In the genomic region with DNA sequence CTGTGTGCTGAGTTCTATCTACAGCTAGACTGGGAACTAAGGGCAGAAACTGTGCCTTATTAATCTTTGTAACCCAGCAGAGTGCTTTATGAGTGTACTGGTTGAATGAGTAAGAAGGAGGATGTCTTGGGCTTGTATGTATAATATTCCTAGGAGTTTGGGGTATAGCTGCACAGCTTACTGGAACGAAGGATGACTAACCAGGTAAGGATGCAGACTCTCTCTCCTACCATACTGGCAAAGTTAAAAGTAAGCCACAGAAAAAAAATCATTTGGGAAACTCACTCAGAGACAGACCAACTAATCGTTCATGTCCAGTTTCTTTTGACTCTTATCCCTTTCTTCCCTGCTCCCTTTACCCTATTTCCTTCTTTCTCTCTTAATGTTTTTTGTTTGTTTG, we compare ENCODE assay signal across 14 cellular contexts. TPM values are rescaled to one million over a fixed set of nuclear protein-coding genes. Genes with fewer than 3 reads are reported as not detected.
DNase-seq lines count a peak whose midpoint lies in the region; FAIRE-seq and TF ChIP-seq lines count a peak whose summit lies in the region.
"Had no signal": no experiment of that assay in that cellular context is flagged by ENCODE, and none has a peak within 500 bp of the region (broad histone marks: within the 10 kb centered on the region; RNA-seq: fewer than 3 reads in every experiment).

No MANE protein-coding gene starts in this region.

- peak overlapping the region; percentile 85 for H3K27ac Mint-ChIP-seq in astrocyte (ENCODE audit: unreplicated experiment)
- H3K27ac Mint-ChIP-seq in Caco-2 (ENCODE audit: unreplicated experiment), result no peak overlapping the region

- H2AFZ ChIP-seq in astrocyte (ENCODE audit: low read depth, low read length), result peak overlapping the region; percentile 60

- DNase-seq in AG20443 (ENCODE audit: low spot score) (peak; percentile 42), astrocyte (ENCODE audit: low read depth) (peak; percentile 93), kidney glomerular epithelial cell (lab: John Stamatoyannopoulos, UW) (peak; percentile 91), Caco-2 (no peak), NCI-H69 (lab: John Stamatoyannopoulos, UW) (no peak), NK-92 (lab: John Stamatoyannopoulos, UW; ENCODE audit: unreplicated experiment) (no peak), esophagus squamous epithelium (lab: John Stamatoyannopoulos, UW) (no peak)
- DNase-seq: activated CD8-positive, alpha-beta memory T cell treated with anti-CD3 and anti-CD28 coated beads, Interleukin-2, amount 50 U/mL, for 48 hours; colonic mucosa; DMS79 treated with DMSO at 0.1 percent for 48 hours; NCI-H446; tibial artery had no signal

- H3K4me3 Mint-ChIP-seq in astrocyte (ENCODE audit: unreplicated experiment), result no peak overlapping the region
- no peak overlapping the region for H3K4me3 Mint-ChIP-seq in Caco-2 (ENCODE audit: unreplicated experiment)

- no peak for TF ChIP-seq CTCF in HEK293 (tag by site-specific recombination; IDR thresholded peaks at IDR 0.05)
- TF ChIP-seq CTCF in astrocyte (IDR thresholded peaks at IDR 0.05; ENCODE audit: insufficient read depth, low read depth, low read length), result no peak
- TF ChIP-seq CTCF in Caco-2 (IDR thresholded peaks at IDR 0.05; ENCODE audit: insufficient read depth in 1 of 2, low read depth in 1 of 2, low read length in 1 of 2, severe bottlenecking in 1 of 2, unreplicated experiment in 1 of 2), result no peak
- TF ChIP-seq CTCF in esophagus squamous epithelium (IDR thresholded peaks at IDR 0.05), result no peak

- peak overlapping the region; percentile 79 for H3K4me2 ChIP-seq in astrocyte (ENCODE audit: low read length)

- H3K36me3 ChIP-seq in HEK293 (ENCODE audit: control insufficient read depth in 2 of 2, insufficient read depth in 1 of 2, low read length in 2 of 2) (peaks cover 0 to 3% of the 10 kb centered on the region in 2 experiments; a peak in 1 of 3 replicates), astrocyte (ENCODE audit: insufficient read depth, low read length) (no peaks in the 10 kb centered on the region), Caco-2 (ENCODE audit: control insufficient read depth, insufficient read depth, low read length) (no peaks in the 10 kb centered on the region), esophagus squamous epithelium (no peaks in the 10 kb centered on the region)
- H3K36me3 ChIP-seq: colonic mucosa, ovary, tibial artery had no signal

- 51 to 75% methylated on average over 2 of the region's 2 CpGs for WGBS in esophagus squamous epithelium, 2 donors

- H3K9me3 ChIP-seq in HEK293 (ENCODE audit: control insufficient read depth, insufficient read depth, low read depth, low read length), result no peaks in the 10 kb centered on the region
- no peaks in the 10 kb centered on the region for H3K9me3 ChIP-seq in astrocyte (ENCODE audit: insufficient read depth, low read depth, low read length)
- H3K9me3 ChIP-seq in Caco-2, result no peaks in the 10 kb centered on the region
- H3K9me3 ChIP-seq in esophagus squamous epithelium, result no peaks in the 10 kb centered on the region
- H3K9me3 ChIP-seq: colonic mucosa, ovary, tibial artery had no signal

- peaks cover 3% of the 10 kb centered on the region for H4K20me1 ChIP-seq in astrocyte (ENCODE audit: insufficient read depth, low read length)

- no peaks in the 10 kb centered on the region for H3K4me1 ChIP-seq in HEK293 (ENCODE audit: control insufficient read depth, insufficient read depth, low read length)
- H3K4me1 ChIP-seq in astrocyte (ENCODE audit: insufficient read depth, low read length), result peaks cover 8% of the 10 kb centered on the region
- H3K4me1 ChIP-seq in Caco-2, result peaks cover 16% of the 10 kb centered on the region; the same call in 1 of the 2 replicates
- peaks cover 4 to 39% (median 6%) of the 10 kb centered on the region in 3 donors for H3K4me1 ChIP-seq in esophagus squamous epithelium
- H3K4me1 ChIP-seq: colonic mucosa had no signal

- peak; percentile 26 for FAIRE-seq in astrocyte (lab: Jason Lieb, UNC)

- TF ChIP-seq POLR2A in esophagus squamous epithelium (IDR thresholded peaks at IDR 0.05), result no peak

- H3K9ac ChIP-seq in astrocyte (ENCODE audit: low read length), result peak overlapping the region; percentile 26

- CTCF ChIA-PET in HEK293 (lab: Yijun Ruan, JAX) (interaction anchor here (0.7 kb wide), 1 partner anchor 37 kb away, joined by 3 read pairs; no protein-coding TSS in a partner anchor), Caco-2 (lab: Charles Lee) (interaction anchor here (0.9 kb wide), 1 partner anchor 24 kb away, joined by 3 read pairs; no protein-coding TSS in a partner anchor)

- H3K9me3 Mint-ChIP-seq in astrocyte (ENCODE audit: unreplicated experiment) (peaks cover 4% of the 10 kb centered on the region), Caco-2 (ENCODE audit: unreplicated experiment) (no peaks in the 10 kb centered on the region)

- no peak overlapping the region for H3K4me3 ChIP-seq in HEK293 (ENCODE audit: low read depth, low read length)
- no peak overlapping the region for H3K4me3 ChIP-seq in astrocyte (ENCODE audit: insufficient read depth, low read depth, low read length)
- no peak overlapping the region for H3K4me3 ChIP-seq in Caco-2 (ENCODE audit: low read depth, low read length)
- no peak overlapping the region for H3K4me3 ChIP-seq in esophagus squamous epithelium
- H3K4me3 ChIP-seq: colonic mucosa, ovary, tibial artery had no signal

- H3K27me3 ChIP-seq in astrocyte (ENCODE audit: insufficient read depth, low read length), result no peaks in the 10 kb centered on the region
- H3K27me3 ChIP-seq in Caco-2 (replicated peaks; ENCODE audit: control insufficient read depth, insufficient read depth, low read length), result no peaks in the 10 kb centered on the region
- H3K27me3 ChIP-seq in esophagus squamous epithelium, result no peaks in the 10 kb centered on the region
- H3K27me3 ChIP-seq: colonic mucosa, ovary, tibial artery had no signal

- intact Hi-C loops in Caco-2 (cut with micrococcal nuclease; ENCODE audit: unreplicated experiment), result no loop called here
- intact Hi-C loops in esophagus squamous epithelium (cut with DNase I), result no loop called here

- H3K79me2 ChIP-seq in astrocyte (ENCODE audit: insufficient read depth, low read length), result peaks cover 16% of the 10 kb centered on the region

- H3K4me1 Mint-ChIP-seq in astrocyte (ENCODE audit: low read depth, unreplicated experiment) (peaks cover 7% of the 10 kb centered on the region), Caco-2 (ENCODE audit: low read depth, unreplicated experiment) (peaks cover 11% of the 10 kb centered on the region)

- H3K36me3 Mint-ChIP-seq in astrocyte (ENCODE audit: low read depth, unreplicated experiment), result peaks cover 2% of the 10 kb centered on the region
- peaks cover 8% of the 10 kb centered on the region for H3K36me3 Mint-ChIP-seq in Caco-2 (ENCODE audit: insufficient read depth, unreplicated experiment)

- H3K27ac ChIP-seq in HEK293 (ENCODE audit: extremely low read depth, low read depth, low read length) (no peak overlapping the region), astrocyte (ENCODE audit: low read depth, low read length) (peak overlapping the region; percentile 52), esophagus squamous epithelium (no peak overlapping the region)
- H3K27ac ChIP-seq: colonic mucosa, ovary, tibial artery had no signal

- no TSS peak for BruUV-seq in Caco-2 (replicated peaks; lab: Mats Ljungman, UMichigan)

- H3K27me3 Mint-ChIP-seq in astrocyte (ENCODE audit: low read depth, unreplicated experiment), result no peaks in the 10 kb centered on the region
- H3K27me3 Mint-ChIP-seq in Caco-2 (ENCODE audit: insufficient read depth, unreplicated experiment), result no peaks in the 10 kb centered on the region

- POLR2A ChIA-PET in HEK293 (lab: Yijun Ruan, JAX) (interaction anchor here (5.2 kb wide), 1 partner anchor 25 kb away, joined by 40 read pairs; the partner anchor contains the start of gene UPF2), Caco-2 (lab: Charles Lee) (no interaction called here)

TF ChIP-seq in HEK293, 187 proteins besides CTCF, POLR2A, EP300 and RAD21:
- TF ChIP-seq ZNF155 (tag by site-specific recombination; IDR thresholded peaks at IDR 0.05) (no peak), INSM2 (tag by site-specific recombination; IDR thresholded peaks at IDR 0.05) (no peak), ZBTB17 (tag by site-specific recombination; IDR thresholded peaks at IDR 0.05) (0 out of 2 replicates have a peak, but pooled peaks have one; percentile 14), KLF16 (tag by site-specific recombination; IDR thresholded peaks at IDR 0.05) (no peak)

RNA-seq across cellular contexts. Expression of gene DHTKD1, which starts 1.4 kb away (rescaled TPM):
- 19.5 TPM in 2 replicates for total RNA-seq in astrocyte
- 57.8 and 61.4 TPM in 2 replicates for total RNA-seq in Caco-2 (2022)
- total RNA-seq in esophagus squamous epithelium, result 10 to 100 TPM; 10.2 to 24.9 (median 16.9) TPM

RNA-seq across cellular contexts. Expression of gene UPF2, which starts 24.7 kb away (rescaled TPM):
- total RNA-seq in astrocyte, result 19.7 and 23.2 TPM in 2 replicates
- 40.6 and 40.9 TPM in 2 replicates for total RNA-seq in Caco-2 (2022)
- total RNA-seq in esophagus squamous epithelium, result 10 to 100 TPM; 12.9 to 22.3 (median 17.8) TPM

Comparison
In these comparisons a context has a peak if more than half of its experiments do, and no peak if none do; other contexts are left out.
1. DNase-seq: peak in AG20443 (single experiment), astrocyte (single experiment) and kidney glomerular epithelial cell (single experiment); none in Caco-2 (0 of 2), NCI-H69 (single experiment), NK-92 (single experiment) and esophagus squamous epithelium (single experiment).